In the genomic region with DNA sequence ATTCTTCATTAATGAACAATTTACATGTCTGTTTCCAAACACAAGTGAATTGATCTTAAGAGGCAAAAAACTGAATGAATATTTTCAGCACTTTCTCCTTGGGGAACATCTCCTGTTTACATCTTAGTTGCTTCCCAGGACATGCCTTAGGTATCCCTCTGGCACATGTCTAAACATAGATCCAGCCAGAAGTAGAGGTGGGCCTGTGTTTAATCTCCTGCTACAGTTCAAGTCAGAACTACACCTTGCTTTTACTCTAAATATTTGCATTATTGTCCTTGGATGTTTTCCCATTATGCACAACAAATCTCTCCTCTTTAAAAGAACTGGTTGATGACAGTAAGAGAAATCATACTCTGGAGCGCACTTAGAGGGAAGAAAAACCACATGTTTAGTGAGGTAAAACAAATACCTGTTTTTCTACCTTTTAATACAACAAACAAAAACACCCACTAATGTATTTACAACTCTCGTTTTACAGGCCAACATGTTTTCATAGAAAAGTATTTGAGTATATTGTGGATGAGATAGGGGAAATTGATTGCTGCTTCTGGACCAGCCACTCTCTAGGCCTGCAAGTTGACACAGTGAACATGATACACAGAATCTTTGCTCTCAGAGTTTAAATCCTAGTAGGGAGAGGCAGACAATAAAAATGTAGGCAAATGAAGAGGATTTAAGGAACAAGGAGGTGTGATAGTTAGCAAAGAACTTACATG, we compare ENCODE assay signal across 13 cellular contexts.
A peak's percentile ranks its signal among the peaks of the same experiment; 100 is the strongest.
DNase-seq lines count a peak whose midpoint lies in the region; ATAC-seq lines count a peak whose summit lies in the region.
"Had no signal": no experiment of that assay in that cellular context is flagged by ENCODE, and none has a peak within 500 bp of the region (broad histone marks: within the 10 kb centered on the region; RNA-seq: fewer than 3 reads in every experiment).

No MANE protein-coding gene starts in this region.

- peak overlapping the region; percentile 85 for H3K27ac Mint-ChIP-seq in stimulated activated naive CD8-positive, alpha-beta T cell treated with anti-CD3 and anti-CD28 coated beads, Interleukin-15, Interleukin-2, amounts not matched to agents 100 ng/mL and 50 ng/mL, for 24 hours
- H3K27ac Mint-ChIP-seq in activated naive CD8-positive, alpha-beta T cell: peak overlapping the region; percentile 95
- peak overlapping the region; percentile 48 for H3K27ac Mint-ChIP-seq in memory B cell

- ATAC-seq in stimulated activated naive CD8-positive, alpha-beta T cell treated with anti-CD3 and anti-CD28 coated beads, Interleukin-15, Interleukin-2, amounts not matched to agents 100 U/mL and 50 U/mL, for 24 hours: no peak
- ATAC-seq in memory B cell (ENCODE audit: low read depth) (no peak), GM19395 (IDR thresholded peaks at IDR 0.05; ENCODE audit: unreplicated experiment) (no peak), GM19023 (IDR thresholded peaks at IDR 0.05; ENCODE audit: unreplicated experiment) (no peak)

- H3K4me1 Mint-ChIP-seq in stimulated activated naive CD8-positive, alpha-beta T cell treated with anti-CD3 and anti-CD28 coated beads, Interleukin-15, Interleukin-2, amounts not matched to agents 100 ng/mL and 50 ng/mL, for 24 hours (ENCODE audit: low read depth): peaks cover 98% of the 10 kb centered on the region
- peaks cover 95% of the 10 kb centered on the region for H3K4me1 Mint-ChIP-seq in activated naive CD8-positive, alpha-beta T cell (ENCODE audit: low read depth)
- H3K4me1 Mint-ChIP-seq in memory B cell: peaks cover 66% of the 10 kb centered on the region

- H3K27me3 Mint-ChIP-seq in stimulated activated naive CD8-positive, alpha-beta T cell treated with anti-CD3 and anti-CD28 coated beads, Interleukin-15, Interleukin-2, amounts not matched to agents 100 ng/mL and 50 ng/mL, for 24 hours: no peaks in the 10 kb centered on the region
- H3K27me3 Mint-ChIP-seq in activated naive CD8-positive, alpha-beta T cell: no peaks in the 10 kb centered on the region
- no peaks in the 10 kb centered on the region for H3K27me3 Mint-ChIP-seq in memory B cell

- H3K4me3 Mint-ChIP-seq in stimulated activated naive CD8-positive, alpha-beta T cell treated with anti-CD3 and anti-CD28 coated beads, Interleukin-15, Interleukin-2, amounts not matched to agents 100 ng/mL and 50 ng/mL, for 24 hours: peak overlapping the region; percentile 21
- peak overlapping the region; percentile 56 for H3K4me3 Mint-ChIP-seq in activated naive CD8-positive, alpha-beta T cell
- peak overlapping the region; percentile 46 for H3K4me3 Mint-ChIP-seq in memory B cell

- no peaks in the 10 kb centered on the region for H3K9me3 Mint-ChIP-seq in stimulated activated naive CD8-positive, alpha-beta T cell treated with anti-CD3 and anti-CD28 coated beads, Interleukin-15, Interleukin-2, amounts not matched to agents 100 ng/mL and 50 ng/mL, for 24 hours
- H3K9me3 Mint-ChIP-seq in activated naive CD8-positive, alpha-beta T cell (ENCODE audit: low read depth): no peaks in the 10 kb centered on the region
- no peaks in the 10 kb centered on the region for H3K9me3 Mint-ChIP-seq in memory B cell

- H3K36me3 Mint-ChIP-seq in stimulated activated naive CD8-positive, alpha-beta T cell treated with anti-CD3 and anti-CD28 coated beads, Interleukin-15, Interleukin-2, amounts not matched to agents 100 ng/mL and 50 ng/mL, for 24 hours (ENCODE audit: low read depth): peaks cover 78% of the 10 kb centered on the region
- peaks cover 44% of the 10 kb centered on the region for H3K36me3 Mint-ChIP-seq in activated naive CD8-positive, alpha-beta T cell
- H3K36me3 Mint-ChIP-seq in memory B cell: peaks cover 41% of the 10 kb centered on the region

- no peak for DNase-seq in stimulated activated naive CD8-positive, alpha-beta T cell treated with anti-CD3 and anti-CD28 coated beads, Interleukin-15, Interleukin-2, amounts not matched to agents 100 U/mL and 50 U/mL, for 24 hours
- DNase-seq in memory B cell (ENCODE audit: low spot score in 2 of 2) (no peak), NOMO-1 treated with dmso at 0.1 percent for 144 hours (lab: John Stamatoyannopoulos, UW; ENCODE audit: unreplicated experiment) (no peak), COR-L47 (lab: John Stamatoyannopoulos, UW) (no peak)
- DNase-seq: KBM-7, NCI-H1694, NCI-H774, posterior cingulate gyrus, SIG-M5 had no signal
